Comparison of ENCODE assay signal across 17 cellular contexts in the genomic region with DNA sequence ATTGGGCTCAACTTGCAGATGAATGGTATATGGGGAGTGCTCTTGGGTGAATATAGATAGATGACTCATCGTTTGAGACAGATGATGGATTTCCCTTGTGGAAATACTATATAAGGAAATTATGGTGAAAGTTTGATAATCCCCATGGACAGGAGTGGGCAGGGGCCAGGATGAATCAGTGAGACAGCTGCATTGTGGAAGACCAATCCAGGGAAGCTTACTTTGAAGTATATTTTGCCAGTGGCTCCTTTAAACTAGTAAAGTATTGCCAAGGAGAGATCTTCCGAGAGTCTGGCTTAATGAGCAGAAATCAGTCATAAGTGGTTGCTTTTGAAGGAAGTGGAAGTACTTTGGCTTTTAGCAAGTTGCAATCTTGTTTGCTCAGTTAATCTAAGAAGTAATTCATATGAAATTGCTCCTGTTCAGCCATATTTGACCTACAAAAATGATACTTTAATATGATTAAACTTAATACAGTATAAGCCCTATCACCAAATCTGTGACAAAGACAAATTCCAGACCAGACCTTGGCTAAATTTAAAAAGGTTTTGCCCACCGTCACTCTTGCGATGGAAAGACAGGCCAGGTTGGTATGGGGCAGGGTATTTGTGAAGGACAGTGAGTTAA. TPM values are rescaled to one million over a fixed set of nuclear protein-coding genes. Genes with fewer than 3 reads are reported as not detected.
DNase-seq lines count a peak whose midpoint lies in the region; ATAC-seq and TF ChIP-seq lines count a peak whose summit lies in the region.
"Had no signal": no experiment of that assay in that cellular context is flagged by ENCODE, and none has a peak within 500 bp of the region (broad histone marks: within the 10 kb centered on the region; RNA-seq: fewer than 3 reads in every experiment).

No MANE protein-coding gene starts in this region.

- H3K9me3 Mint-ChIP-seq in CD4-positive, alpha-beta T cell: peaks cover 4% of the 10 kb centered on the region

- peaks cover 46% of the 10 kb centered on the region for H3K27me3 Mint-ChIP-seq in CD4-positive, alpha-beta T cell

- no peak for TF ChIP-seq CTCF in fibroblast of the aortic adventitia (IDR thresholded peaks at IDR 0.05; ENCODE audit: insufficient read depth, low read length)
- no peak for TF ChIP-seq CTCF in CD4-positive, alpha-beta T cell (IDR thresholded peaks at IDR 0.05)

- peak overlapping the region; percentile 77 for H3K27ac ChIP-seq in SJCRH30
- no peak overlapping the region for H3K27ac ChIP-seq in CD4-positive, alpha-beta T cell (ENCODE audit: low read depth, low read length)
- H3K27ac ChIP-seq: 22Rv1, left ventricle myocardium inferior, suprapubic skin had no signal

- no peaks in the 10 kb centered on the region for H3K36me3 Mint-ChIP-seq in CD4-positive, alpha-beta T cell (ENCODE audit: low read depth)
- H3K36me3 Mint-ChIP-seq: activated CD8-positive, alpha-beta memory T cell treated with anti-CD3 and anti-CD28 coated beads, Interleukin-2, amount 10 ng/mL, durations not matched to agents 7 days and 5 days had no signal

- no peak overlapping the region for H3K4me3 Mint-ChIP-seq in CD4-positive, alpha-beta T cell
- H3K4me3 Mint-ChIP-seq: activated CD8-positive, alpha-beta memory T cell treated with anti-CD3 and anti-CD28 coated beads, Interleukin-2, amount 10 ng/mL, durations not matched to agents 7 days and 5 days; central memory CD8-positive, alpha-beta T cell had no signal

- TF ChIP-seq POLR2A in erythroblast (IDR thresholded peaks at IDR 0.05; ENCODE audit: low read length): no peak

- intact Hi-C loops in CD4-positive, alpha-beta T cell (cut with DNase I, micrococcal nuclease): no loop called here

- no peaks in the 10 kb centered on the region for H3K27me3 ChIP-seq in SJCRH30
- no peaks in the 10 kb centered on the region for H3K27me3 ChIP-seq in CD4-positive, alpha-beta T cell (ENCODE audit: control insufficient read depth, insufficient read depth, low read length)

- H3K9me3 ChIP-seq in SJCRH30 (replicated peaks): peaks cover 10% of the 10 kb centered on the region; the same call in 1 of the 2 replicates
- H3K9me3 ChIP-seq in CD4-positive, alpha-beta T cell (ENCODE audit: control insufficient read depth, low read length): no peaks in the 10 kb centered on the region
- H3K9me3 ChIP-seq: Caco-2, suprapubic skin had no signal

- no peak overlapping the region for H3K4me3 ChIP-seq in SJCRH30
- H3K4me3 ChIP-seq in fibroblast of the aortic adventitia (ENCODE audit: low read depth, low read length): no peak overlapping the region
- H3K4me3 ChIP-seq: left ventricle myocardium inferior, suprapubic skin had no signal

- DNase-seq in DMS 273 (lab: John Stamatoyannopoulos, UW; ENCODE audit: unreplicated experiment) (peak; percentile 21), DMS 273 treated with DMSO at 0.1 percent for 48 hours (lab: John Stamatoyannopoulos, UW) (no peak), SJCRH30 (peak; percentile 88 to 95), fibroblast of the aortic adventitia (ENCODE audit: low read depth) (peak; percentile 62), stromal cell of bone marrow (ENCODE audit: low read depth) (peak; percentile 78), erythroblast (lab: John Stamatoyannopoulos, UW) (no peak)
- no peak for DNase-seq in CD4-positive, alpha-beta T cell
- DNase-seq: activated CD8-positive, alpha-beta memory T cell treated with anti-CD3 and anti-CD28 coated beads, Interleukin-2, amount 10 ng/mL, durations not matched to agents 7 days and 5 days; activated naive CD4-positive, alpha-beta T cell treated with anti-CD3 and anti-CD28 coated beads, Interleukin-2, amount 50 U/mL, for 16 hours; Caco-2; hippocampal formation; KG1; left ventricle myocardium inferior had no signal

- H3K4me1 Mint-ChIP-seq in CD4-positive, alpha-beta T cell (ENCODE audit: low read depth): no peaks in the 10 kb centered on the region
- H3K4me1 Mint-ChIP-seq: activated CD8-positive, alpha-beta memory T cell treated with anti-CD3 and anti-CD28 coated beads, Interleukin-2, amount 10 ng/mL, durations not matched to agents 7 days and 5 days; central memory CD8-positive, alpha-beta T cell had no signal

- peaks cover 36% of the 10 kb centered on the region for H3K4me1 ChIP-seq in SJCRH30
- H3K4me1 ChIP-seq: left ventricle myocardium inferior, suprapubic skin had no signal

- POLR2A ChIA-PET in CD4-positive, alpha-beta T cell (lab: Charles Lee): no interaction called here

- no peak for ATAC-seq in CD4-positive, alpha-beta T cell (ENCODE audit: poor library complexity)
- no peak for ATAC-seq in GM18520 (IDR thresholded peaks at IDR 0.05; ENCODE audit: unreplicated experiment)
- ATAC-seq: activated CD8-positive, alpha-beta memory T cell treated with anti-CD3 and anti-CD28 coated beads, Interleukin-2, amount 10 ng/mL, durations not matched to agents 7 days and 5 days had no signal

- CTCF ChIA-PET in CD4-positive, alpha-beta T cell (lab: Charles Lee): no interaction called here

- no peak overlapping the region for H3K27ac Mint-ChIP-seq in CD4-positive, alpha-beta T cell
- H3K27ac Mint-ChIP-seq: activated CD8-positive, alpha-beta memory T cell treated with anti-CD3 and anti-CD28 coated beads, Interleukin-2, amount 10 ng/mL, durations not matched to agents 7 days and 5 days had no signal

- no peaks in the 10 kb centered on the region for H3K36me3 ChIP-seq in SJCRH30
- H3K36me3 ChIP-seq: left ventricle myocardium inferior, suprapubic skin had no signal

RNA-seq across cellular contexts. Expression of a gene that starts 9.3 kb away (rescaled TPM):
- 181 and 189 TPM in 2 replicates for total RNA-seq in SJCRH30 (2014; rRNA removed; shearing (Covaris generic))
- 8.3 and 49.7 TPM in 2 replicates for total RNA-seq in fibroblast of the aortic adventitia (ENCODE audit: low replicate concordance)
- total RNA-seq in CD4-positive, alpha-beta T cell: under 1 TPM; 0.03 to 0.05 TPM

Comparison
In these comparisons a context has a peak if more than half of its experiments do, and no peak if none do; other contexts are left out.
1. DNase-seq: peak in DMS 273 (single experiment), SJCRH30 (2 of 2), fibroblast of the aortic adventitia (single experiment) and stromal cell of bone marrow (single experiment); none in DMS 273 treated with DMSO at 0.1 percent for 48 hours (single experiment), CD4-positive, alpha-beta T cell (0 of 10) and erythroblast (0 of 2).